ENCODE assay signal across 1 cellular context in the genomic region with DNA sequence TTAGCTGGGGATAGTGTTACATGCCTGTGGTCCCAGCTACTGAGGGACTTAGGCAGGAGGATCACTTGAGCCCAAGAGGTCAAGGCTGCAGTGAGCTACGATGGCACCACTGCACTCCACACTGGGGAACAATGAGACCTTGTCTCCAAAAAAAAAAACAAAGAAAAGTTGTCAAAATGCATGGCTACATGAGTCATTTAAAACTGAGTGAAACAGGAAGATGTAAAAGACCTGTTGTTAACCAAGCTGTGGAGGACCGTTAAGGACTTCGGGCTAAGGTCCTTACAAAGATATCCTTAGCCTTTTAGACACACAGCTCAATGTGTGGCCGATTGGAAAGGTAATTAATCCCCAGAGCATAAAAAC.
A peak's percentile ranks its signal among the peaks of the same experiment; 100 is the strongest.
TF ChIP-seq lines count a peak whose summit lies in the region.

No MANE protein-coding gene starts in this region.

TF ChIP-seq in HepG2, 621 proteins besides CTCF, POLR2A, EP300 and RAD21 (continued from another document and continues in another):
- TF ChIP-seq, protein P1, sequence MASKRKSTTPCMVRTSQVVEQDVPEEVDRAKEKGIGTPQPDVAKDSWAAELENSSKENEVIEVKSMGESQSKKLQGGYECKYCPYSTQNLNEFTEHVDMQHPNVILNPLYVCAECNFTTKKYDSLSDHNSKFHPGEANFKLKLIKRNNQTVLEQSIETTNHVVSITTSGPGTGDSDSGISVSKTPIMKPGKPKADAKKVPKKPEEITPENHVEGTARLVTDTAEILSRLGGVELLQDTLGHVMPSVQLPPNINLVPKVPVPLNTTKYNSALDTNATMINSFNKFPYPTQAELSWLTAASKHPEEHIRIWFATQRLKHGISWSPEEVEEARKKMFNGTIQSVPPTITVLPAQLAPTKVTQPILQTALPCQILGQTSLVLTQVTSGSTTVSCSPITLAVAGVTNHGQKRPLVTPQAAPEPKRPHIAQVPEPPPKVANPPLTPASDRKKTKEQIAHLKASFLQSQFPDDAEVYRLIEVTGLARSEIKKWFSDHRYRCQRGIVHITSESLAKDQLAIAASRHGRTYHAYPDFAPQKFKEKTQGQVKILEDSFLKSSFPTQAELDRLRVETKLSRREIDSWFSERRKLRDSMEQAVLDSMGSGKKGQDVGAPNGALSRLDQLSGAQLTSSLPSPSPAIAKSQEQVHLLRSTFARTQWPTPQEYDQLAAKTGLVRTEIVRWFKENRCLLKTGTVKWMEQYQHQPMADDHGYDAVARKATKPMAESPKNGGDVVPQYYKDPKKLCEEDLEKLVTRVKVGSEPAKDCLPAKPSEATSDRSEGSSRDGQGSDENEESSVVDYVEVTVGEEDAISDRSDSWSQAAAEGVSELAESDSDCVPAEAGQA (IDR thresholded peaks at IDR 0.05; ENCODE audit: low read depth) = 0 out of 2 replicates have a peak, but pooled peaks have one; percentile 48
- TF ChIP-seq, protein P1 (CRISPR knock-in tag; IDR thresholded peaks at IDR 0.05; ENCODE audit: borderline replicate concordance) = no peak
- peak; percentile 22; the same call in 1 of the 2 replicates for TF ChIP-seq KDM2A (CRISPR knock-in tag; IDR thresholded peaks at IDR 0.05; ENCODE audit: borderline replicate concordance, low read depth)
- TF ChIP-seq CCAR2 (optimal IDR thresholded peaks at IDR 0.05; ENCODE audit: low read depth, low read length) = no peak
- no peak for TF ChIP-seq ZNF772 (CRISPR knock-in tag; IDR thresholded peaks at IDR 0.05)
- no peak for TF ChIP-seq ZNF746 (CRISPR knock-in tag; IDR thresholded peaks at IDR 0.05)
- no peak for TF ChIP-seq ZNF879 (CRISPR knock-in tag; IDR thresholded peaks at IDR 0.05)
- TF ChIP-seq MIER2 (CRISPR knock-in tag; IDR thresholded peaks at IDR 0.05) = no peak; the same call in 1 of the 2 replicates
- TF ChIP-seq HOXD1 (CRISPR knock-in tag; IDR thresholded peaks at IDR 0.05) = peak; percentile 72; the same call in 1 of the 2 replicates
- TF ChIP-seq, protein P2, sequence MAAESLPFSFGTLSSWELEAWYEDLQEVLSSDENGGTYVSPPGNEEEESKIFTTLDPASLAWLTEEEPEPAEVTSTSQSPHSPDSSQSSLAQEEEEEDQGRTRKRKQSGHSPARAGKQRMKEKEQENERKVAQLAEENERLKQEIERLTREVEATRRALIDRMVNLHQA (CRISPR knock-in tag; IDR thresholded peaks at IDR 0.05) = no peak
- TF ChIP-seq AKAP8 (CRISPR knock-in tag; IDR thresholded peaks at IDR 0.05) = no peak
- TF ChIP-seq CBFB (CRISPR knock-in tag; IDR thresholded peaks at IDR 0.05) = no peak; the same call in 1 of the 2 replicates
- TF ChIP-seq TP53 (CRISPR knock-in tag; conservative IDR thresholded peaks at IDR 0.05) = no peak
- TF ChIP-seq HOXA7 (CRISPR knock-in tag; IDR thresholded peaks at IDR 0.05) = no peak
- no peak for TF ChIP-seq ZNF737 (CRISPR knock-in tag; IDR thresholded peaks at IDR 0.05; ENCODE audit: borderline replicate concordance)
- TF ChIP-seq PAX8 (CRISPR knock-in tag; IDR thresholded peaks at IDR 0.05; ENCODE audit: borderline replicate concordance) = no peak
- TF ChIP-seq SOX5 (CRISPR knock-in tag; IDR thresholded peaks at IDR 0.05; ENCODE audit: borderline replicate concordance) = peak; percentile 100
- TF ChIP-seq NFKBIZ (CRISPR knock-in tag; IDR thresholded peaks at IDR 0.05) = no peak
- TF ChIP-seq ZNF614 (CRISPR knock-in tag; IDR thresholded peaks at IDR 0.05; ENCODE audit: borderline replicate concordance) = peak; percentile 62; the same call in 1 of the 2 replicates
- TF ChIP-seq PHF21A (CRISPR knock-in tag; IDR thresholded peaks at IDR 0.05) = no peak
- TF ChIP-seq RFX5 (IDR thresholded peaks at IDR 0.05; ENCODE audit: low read depth, low read length) = peak; percentile 80
- TF ChIP-seq ZNF446 (CRISPR knock-in tag; IDR thresholded peaks at IDR 0.05) = no peak
- TF ChIP-seq SOX13 (IDR thresholded peaks at IDR 0.05) = peak; percentile 92
- TF ChIP-seq SOX13 (CRISPR knock-in tag; conservative IDR thresholded peaks at IDR 0.05 in 1 of 2, IDR thresholded peaks at IDR 0.05 in 1 of 2) = peak in 1 of 2 experiments; percentile 100; a peak in 2 of 4 replicates
- no peak for TF ChIP-seq KLF6 (CRISPR knock-in tag; IDR thresholded peaks at IDR 0.05)
- TF ChIP-seq, protein P3, sequence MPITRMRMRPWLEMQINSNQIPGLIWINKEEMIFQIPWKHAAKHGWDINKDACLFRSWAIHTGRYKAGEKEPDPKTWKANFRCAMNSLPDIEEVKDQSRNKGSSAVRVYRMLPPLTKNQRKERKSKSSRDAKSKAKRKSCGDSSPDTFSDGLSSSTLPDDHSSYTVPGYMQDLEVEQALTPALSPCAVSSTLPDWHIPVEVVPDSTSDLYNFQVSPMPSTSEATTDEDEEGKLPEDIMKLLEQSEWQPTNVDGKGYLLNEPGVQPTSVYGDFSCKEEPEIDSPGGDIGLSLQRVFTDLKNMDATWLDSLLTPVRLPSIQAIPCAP (CRISPR knock-in tag; IDR thresholded peaks at IDR 0.05; ENCODE audit: low read depth) = no peak
- no peak for TF ChIP-seq ZNF850 (CRISPR knock-in tag; conservative IDR thresholded peaks at IDR 0.05)
- TF ChIP-seq, protein P4, sequence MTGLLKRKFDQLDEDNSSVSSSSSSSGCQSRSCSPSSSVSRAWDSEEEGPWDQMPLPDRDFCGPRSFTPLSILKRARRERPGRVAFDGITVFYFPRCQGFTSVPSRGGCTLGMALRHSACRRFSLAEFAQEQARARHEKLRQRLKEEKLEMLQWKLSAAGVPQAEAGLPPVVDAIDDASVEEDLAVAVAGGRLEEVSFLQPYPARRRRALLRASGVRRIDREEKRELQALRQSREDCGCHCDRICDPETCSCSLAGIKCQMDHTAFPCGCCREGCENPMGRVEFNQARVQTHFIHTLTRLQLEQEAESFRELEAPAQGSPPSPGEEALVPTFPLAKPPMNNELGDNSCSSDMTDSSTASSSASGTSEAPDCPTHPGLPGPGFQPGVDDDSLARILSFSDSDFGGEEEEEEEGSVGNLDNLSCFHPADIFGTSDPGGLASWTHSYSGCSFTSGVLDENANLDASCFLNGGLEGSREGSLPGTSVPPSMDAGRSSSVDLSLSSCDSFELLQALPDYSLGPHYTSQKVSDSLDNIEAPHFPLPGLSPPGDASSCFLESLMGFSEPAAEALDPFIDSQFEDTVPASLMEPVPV (CRISPR knock-in tag; IDR thresholded peaks at IDR 0.05) = no peak
- no peak for TF ChIP-seq NAIF1 (CRISPR knock-in tag; IDR thresholded peaks at IDR 0.05; ENCODE audit: borderline replicate concordance)
- TF ChIP-seq ZFP37 (CRISPR knock-in tag; IDR thresholded peaks at IDR 0.05; ENCODE audit: borderline replicate concordance) = no peak
- no peak for TF ChIP-seq ZNF549 (CRISPR knock-in tag; IDR thresholded peaks at IDR 0.05)
- TF ChIP-seq ZNF326 (CRISPR knock-in tag; IDR thresholded peaks at IDR 0.05; ENCODE audit: borderline replicate concordance) = no peak
- peak; percentile 55 for TF ChIP-seq ASH2L (IDR thresholded peaks at IDR 0.05; ENCODE audit: insufficient read length, low read depth, low read length)
- TF ChIP-seq NFE2L2 (IDR thresholded peaks at IDR 0.05; ENCODE audit: low read length) = no peak
- no peak for TF ChIP-seq ZEB1 (IDR thresholded peaks at IDR 0.05; ENCODE audit: insufficient replicate concordance, low read depth)
- no peak for TF ChIP-seq ZNF572 (CRISPR knock-in tag; IDR thresholded peaks at IDR 0.05)
- TF ChIP-seq, protein P5, sequence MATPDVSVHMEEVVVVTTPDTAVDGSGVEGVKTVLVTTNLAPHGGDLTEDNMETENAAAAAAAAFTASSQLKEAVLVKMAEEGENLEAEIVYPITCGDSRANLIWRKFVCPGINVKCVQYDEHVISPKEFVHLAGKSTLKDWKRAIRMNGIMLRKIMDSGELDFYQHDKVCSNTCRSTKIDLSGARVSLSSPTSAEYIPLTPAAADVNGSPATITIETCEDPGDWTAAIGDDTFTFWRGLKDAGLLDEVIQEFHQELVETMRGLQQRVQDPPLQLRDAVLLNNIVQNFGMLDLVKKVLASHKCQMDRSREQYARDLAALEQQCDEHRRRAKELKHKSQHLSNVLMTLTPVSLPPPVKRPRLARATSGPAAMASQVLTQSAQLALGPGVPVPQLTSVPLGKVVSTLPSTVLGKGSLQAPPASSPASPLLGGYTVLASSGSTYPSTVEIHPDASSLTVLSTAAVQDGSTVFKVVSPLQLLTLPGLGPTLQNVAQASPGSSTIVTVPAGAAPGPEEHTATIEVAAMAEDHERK (CRISPR knock-in tag; IDR thresholded peaks at IDR 0.05; ENCODE audit: low read depth) = no peak
- TF ChIP-seq ZNF75D (CRISPR knock-in tag; IDR thresholded peaks at IDR 0.05; ENCODE audit: borderline replicate concordance) = no peak
- no peak for TF ChIP-seq FOXC1 (CRISPR knock-in tag; IDR thresholded peaks at IDR 0.05; ENCODE audit: borderline replicate concordance)
- TF ChIP-seq RFXAP (CRISPR knock-in tag; IDR thresholded peaks at IDR 0.05; ENCODE audit: borderline replicate concordance) = 0 out of 2 replicates have a peak, but pooled peaks have one; percentile 55
- TF ChIP-seq MTF2 (CRISPR knock-in tag; IDR thresholded peaks at IDR 0.05; ENCODE audit: borderline replicate concordance) = no peak
- no peak for TF ChIP-seq ADNP (CRISPR knock-in tag; IDR thresholded peaks at IDR 0.05)
- no peak for TF ChIP-seq MTA1 (CRISPR knock-in tag; IDR thresholded peaks at IDR 0.05; ENCODE audit: borderline replicate concordance)
- no peak for TF ChIP-seq ATM (IDR thresholded peaks at IDR 0.05; ENCODE audit: borderline replicate concordance)
- TF ChIP-seq ZNF615 (CRISPR knock-in tag; IDR thresholded peaks at IDR 0.05; ENCODE audit: borderline replicate concordance) = no peak
- TF ChIP-seq ZNF891 (CRISPR knock-in tag; IDR thresholded peaks at IDR 0.05) = no peak
- no peak for TF ChIP-seq NFE2 (CRISPR knock-in tag; IDR thresholded peaks at IDR 0.05)
- TF ChIP-seq ZNF33A (CRISPR knock-in tag; IDR thresholded peaks at IDR 0.05; ENCODE audit: borderline replicate concordance) = no peak; the same call in 1 of the 2 replicates
- TF ChIP-seq RBFOX2 (IDR thresholded peaks at IDR 0.05; ENCODE audit: low read depth, low read length) = no peak
- TF ChIP-seq, protein P6, sequence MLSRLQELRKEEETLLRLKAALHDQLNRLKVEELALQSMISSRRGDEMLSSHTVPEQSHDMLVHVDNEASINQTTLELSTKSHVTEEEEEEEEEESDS (CRISPR knock-in tag; IDR thresholded peaks at IDR 0.05; ENCODE audit: borderline replicate concordance) = no peak
- TF ChIP-seq, protein P7, sequence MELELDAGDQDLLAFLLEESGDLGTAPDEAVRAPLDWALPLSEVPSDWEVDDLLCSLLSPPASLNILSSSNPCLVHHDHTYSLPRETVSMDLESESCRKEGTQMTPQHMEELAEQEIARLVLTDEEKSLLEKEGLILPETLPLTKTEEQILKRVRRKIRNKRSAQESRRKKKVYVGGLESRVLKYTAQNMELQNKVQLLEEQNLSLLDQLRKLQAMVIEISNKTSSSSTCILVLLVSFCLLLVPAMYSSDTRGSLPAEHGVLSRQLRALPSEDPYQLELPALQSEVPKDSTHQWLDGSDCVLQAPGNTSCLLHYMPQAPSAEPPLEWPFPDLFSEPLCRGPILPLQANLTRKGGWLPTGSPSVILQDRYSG (CRISPR knock-in tag; IDR thresholded peaks at IDR 0.05) = no peak
- no peak for TF ChIP-seq ZNF777 (CRISPR knock-in tag; IDR thresholded peaks at IDR 0.05)
- TF ChIP-seq, protein P8, sequence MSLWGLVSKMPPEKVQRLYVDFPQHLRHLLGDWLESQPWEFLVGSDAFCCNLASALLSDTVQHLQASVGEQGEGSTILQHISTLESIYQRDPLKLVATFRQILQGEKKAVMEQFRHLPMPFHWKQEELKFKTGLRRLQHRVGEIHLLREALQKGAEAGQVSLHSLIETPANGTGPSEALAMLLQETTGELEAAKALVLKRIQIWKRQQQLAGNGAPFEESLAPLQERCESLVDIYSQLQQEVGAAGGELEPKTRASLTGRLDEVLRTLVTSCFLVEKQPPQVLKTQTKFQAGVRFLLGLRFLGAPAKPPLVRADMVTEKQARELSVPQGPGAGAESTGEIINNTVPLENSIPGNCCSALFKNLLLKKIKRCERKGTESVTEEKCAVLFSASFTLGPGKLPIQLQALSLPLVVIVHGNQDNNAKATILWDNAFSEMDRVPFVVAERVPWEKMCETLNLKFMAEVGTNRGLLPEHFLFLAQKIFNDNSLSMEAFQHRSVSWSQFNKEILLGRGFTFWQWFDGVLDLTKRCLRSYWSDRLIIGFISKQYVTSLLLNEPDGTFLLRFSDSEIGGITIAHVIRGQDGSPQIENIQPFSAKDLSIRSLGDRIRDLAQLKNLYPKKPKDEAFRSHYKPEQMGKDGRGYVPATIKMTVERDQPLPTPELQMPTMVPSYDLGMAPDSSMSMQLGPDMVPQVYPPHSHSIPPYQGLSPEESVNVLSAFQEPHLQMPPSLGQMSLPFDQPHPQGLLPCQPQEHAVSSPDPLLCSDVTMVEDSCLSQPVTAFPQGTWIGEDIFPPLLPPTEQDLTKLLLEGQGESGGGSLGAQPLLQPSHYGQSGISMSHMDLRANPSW (CRISPR knock-in tag; IDR thresholded peaks at IDR 0.05; ENCODE audit: borderline replicate concordance) = no peak
